16 cellular contexts compared by ENCODE assay signal in the genomic region with DNA sequence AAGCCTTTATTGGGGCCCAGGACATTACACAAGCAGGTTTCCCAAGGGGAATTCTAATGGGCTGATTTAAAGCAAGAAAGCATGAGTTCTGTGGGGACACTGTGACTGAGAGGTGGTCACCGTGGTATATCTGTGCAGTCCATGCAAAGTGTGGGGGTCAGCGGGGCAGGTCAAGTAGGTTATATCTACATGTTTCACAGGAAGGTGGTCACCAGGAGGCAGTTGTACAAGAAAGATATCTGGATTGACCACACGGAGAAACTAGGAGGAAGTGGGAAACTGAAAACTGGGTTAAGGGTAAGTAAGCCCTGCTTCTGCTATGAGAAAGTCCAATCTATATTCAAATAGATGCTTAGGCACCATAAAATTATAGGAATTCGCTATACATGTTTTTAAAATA.
"Had no signal": no experiment of that assay in that cellular context is flagged by ENCODE, and none has a peak within 500 bp of the region (broad histone marks: within the 10 kb centered on the region; RNA-seq: fewer than 3 reads in every experiment).

No MANE protein-coding gene starts in this region.

- H3K4me1 ChIP-seq: esophagus squamous epithelium had no signal

- H3K36me3 ChIP-seq: esophagus squamous epithelium, neutrophil, thoracic aorta had no signal

- H3K27me3 ChIP-seq: esophagus squamous epithelium, neutrophil had no signal

- H3K27ac ChIP-seq: esophagus squamous epithelium, neutrophil, thoracic aorta had no signal

- DNase-seq: dermis blood vessel endothelial cell; esophagus squamous epithelium; foreskin fibroblast; kidney glomerular epithelial cell; mammary epithelial cell; naive thymus-derived CD8-positive, alpha-beta T cell; stimulated activated CD4-positive, alpha-beta T cell treated with anti-CD3 and anti-CD28 coated beads, Interleukin-2, amount 100 ng/mL, for 24 hours; stimulated activated CD4-positive, alpha-beta T cell treated with anti-CD3 and anti-CD28 coated beads, Interleukin-4, amount 100 ng/mL, for 4 hours; stimulated activated naive B cell treated with anti-CD40 and anti-IgM and Interleukin-4, amounts not matched to agents 10 μg/mL and 1 μg/mL and 100 μg/mL, for 72 hours; stimulated activated naive CD8-positive, alpha-beta T cell treated with anti-CD3 and anti-CD28 coated beads, Interleukin-15, amount 100 ng/mL, for 72 hours; trophoblast cell had no signal

- FAIRE-seq: colon, urothelium cell line had no signal

- H3K9me3 ChIP-seq: esophagus squamous epithelium, neutrophil, thoracic aorta had no signal

- H3K4me3 ChIP-seq: esophagus squamous epithelium, thoracic aorta had no signal

- ATAC-seq: naive thymus-derived CD8-positive, alpha-beta T cell; sciatic nerve; stimulated activated naive B cell treated with anti-CD40 and anti-IgM and Interleukin-4, amounts not matched to agents 10 μg/mL and 1 μg/mL and 100 μg/mL, for 72 hours; stimulated activated naive CD8-positive, alpha-beta T cell treated with anti-CD3 and anti-CD28 coated beads, Interleukin-15, amount 100 ng/mL, for 72 hours had no signal
